In genomic region chr9:124792976-124793594, GRCh38 we compare ENCODE assay signal across 16 cellular contexts. TPM values are rescaled to one million over a fixed set of nuclear protein-coding genes. Genes with fewer than 3 reads are reported as not detected.
A peak's percentile ranks its signal among the peaks of the same experiment; 100 is the strongest.
DNase-seq lines count a peak whose midpoint lies in the region; ATAC-seq and TF ChIP-seq lines count a peak whose summit lies in the region.
"Had no signal": no experiment of that assay in that cellular context is flagged by ENCODE, and none has a peak within 500 bp of the region (broad histone marks: within the 10 kb centered on the region; RNA-seq: fewer than 3 reads in every experiment).

No MANE protein-coding gene starts in this region.

- no peak overlapping the region for H2AK5ac ChIP-seq in H9 (ENCODE audit: insufficient read length, low read length)

- no peak for TF ChIP-seq POLR2A in sigmoid colon (IDR thresholded peaks at IDR 0.05)

- H3K9me3 ChIP-seq in WERI-Rb-1 (ENCODE audit: severe bottlenecking) (no peaks in the 10 kb centered on the region), sigmoid colon (no peaks in the 10 kb centered on the region), H9 (ENCODE audit: control insufficient read depth, low read depth, low read length) (no peaks in the 10 kb centered on the region), colonic mucosa (no peaks in the 10 kb centered on the region)

- peaks cover 0 to 33% (median 25%) of the 10 kb centered on the region in 4 donors for H3K4me1 ChIP-seq in sigmoid colon
- H3K4me1 ChIP-seq in H9 (ENCODE audit: insufficient read depth, low read length), result no peaks in the 10 kb centered on the region
- no peaks in the 10 kb centered on the region for H3K4me1 ChIP-seq in colonic mucosa

- H4K20me1 ChIP-seq in H9 (ENCODE audit: control insufficient read depth, insufficient read depth, insufficient read length), result no peaks in the 10 kb centered on the region

- H4K8ac ChIP-seq in H9 (replicated peaks; ENCODE audit: insufficient read length, low read depth, low read length), result no peak overlapping the region

- H2BK120ac ChIP-seq in H9 (ENCODE audit: low read depth, low read length, poor library complexity, severe bottlenecking), result no peak overlapping the region

- ATAC-seq in stimulated activated naive CD8-positive, alpha-beta T cell treated with anti-CD3 and anti-CD28 coated beads, Interleukin-15, amount 100 ng/mL, for 72 hours, result no peak

- no peak overlapping the region for H3K14ac ChIP-seq in H9 (ENCODE audit: insufficient read depth, low read length)

- intact Hi-C loops in sigmoid colon (cut with DNase I) (no loop called here), colonic mucosa (cut with DNase I) (no loop called here)

- H3K79me2 ChIP-seq in H9 (ENCODE audit: insufficient read depth, low read length), result no peaks in the 10 kb centered on the region

- no peaks in the 10 kb centered on the region; a peak in 1 of 7 replicates for H3K36me3 Mint-ChIP-seq in H9 (ENCODE audit: insufficient read depth in 1 of 3, low read depth in 3 of 3)

- no peak overlapping the region for H3K4me3 Mint-ChIP-seq in stimulated activated naive CD8-positive, alpha-beta T cell treated with anti-CD3 and anti-CD28 coated beads, Interleukin-15, amount 100 ng/mL, for 72 hours
- no peak overlapping the region for H3K4me3 Mint-ChIP-seq in H9
- H3K4me3 Mint-ChIP-seq: neural crest cell; stimulated activated naive CD8-positive, alpha-beta T cell treated with anti-CD3 and anti-CD28 coated beads, Interleukin-15, Interleukin-2, amounts not matched to agents 100 ng/mL and 50 ng/mL, for 24 hours had no signal

- H3K36me3 ChIP-seq in WERI-Rb-1, result peaks cover 18% of the 10 kb centered on the region
- peaks cover 0 to 21% (median 6%) of the 10 kb centered on the region in 4 donors for H3K36me3 ChIP-seq in sigmoid colon
- no peaks in the 10 kb centered on the region for H3K36me3 ChIP-seq in colonic mucosa

- H2AFZ ChIP-seq in H9 (ENCODE audit: low read length), result no peak overlapping the region

- peak; percentile 41 for DNase-seq in ELR (ENCODE audit: low read depth)
- DNase-seq in WERI-Rb-1, result peak; percentile 53
- DNase-seq in iPS-NIHi11 (ENCODE audit: low spot score), result peak; percentile 22
- no peak for DNase-seq in sigmoid colon
- no peak for DNase-seq in stimulated activated naive CD8-positive, alpha-beta T cell treated with anti-CD3 and anti-CD28 coated beads, Interleukin-15, amount 100 ng/mL, for 72 hours
- no peak for DNase-seq in H9
- no peak for DNase-seq in Ammon's horn (ENCODE audit: low spot score)
- DNase-seq in colonic mucosa, result no peak
- DNase-seq: activated CD4-positive, alpha-beta T cell treated with anti-CD3 and anti-CD28 coated beads, Interleukin-2, amount 50 U/mL, for 4 hours; caudate nucleus; COR-L47; NCI-H2029 treated with DMSO at 0.1 percent for 48 hours; stimulated activated CD4-positive, alpha-beta T cell treated with anti-CD3 and anti-CD28 coated beads, Interleukin-2, amount 100 ng/mL, for 48 hours; T-helper 2 cell had no signal

- TF ChIP-seq EP300 in sigmoid colon (IDR thresholded peaks at IDR 0.05), result no peak

- TF ChIP-seq CTCF in WERI-Rb-1 (IDR thresholded peaks at IDR 0.05; ENCODE audit: low read depth, low read length), result no peak
- no peak for TF ChIP-seq CTCF in sigmoid colon (IDR thresholded peaks at IDR 0.05)
- no peak for TF ChIP-seq CTCF in H9 (conservative IDR thresholded peaks at IDR 0.05)
- no peak for TF ChIP-seq CTCF in colonic mucosa (IDR thresholded peaks at IDR 0.05)

- H3K27me3 Mint-ChIP-seq in stimulated activated naive CD8-positive, alpha-beta T cell treated with anti-CD3 and anti-CD28 coated beads, Interleukin-15, amount 100 ng/mL, for 72 hours, result peaks cover 48% of the 10 kb centered on the region
- no peaks in the 10 kb centered on the region for H3K27me3 Mint-ChIP-seq in H9 (ENCODE audit: low read depth)

- H2BK12ac ChIP-seq in H9 (ENCODE audit: insufficient read length, low read depth, low read length), result no peak overlapping the region

- no peak overlapping the region for H3T11ph ChIP-seq in H9 (ENCODE audit: low read length)

- 85 to 88% methylated on average over 12 of the region's 12 CpGs for WGBS in sigmoid colon, 2 donors
- WGBS in H9 (ENCODE audit: extremely low coverage, insufficient read length, low lambda C conversion rate), result no CpG with 5 or more reads among the region's 12 CpGs

- H4K91ac ChIP-seq in H9 (ENCODE audit: insufficient read length, low read depth, low read length), result no peak overlapping the region

- H3K27me3 ChIP-seq in WERI-Rb-1 (ENCODE audit: insufficient read depth, low read depth, severe bottlenecking) (no peaks in the 10 kb centered on the region), sigmoid colon (no peaks in the 10 kb centered on the region), H9 (ENCODE audit: insufficient read depth, low read length) (no peaks in the 10 kb centered on the region), colonic mucosa (no peaks in the 10 kb centered on the region)

- no peaks in the 10 kb centered on the region for H3K23me2 ChIP-seq in H9 (ENCODE audit: insufficient read length, low read depth, low read length, poor library complexity, severe bottlenecking)

- H4K5ac ChIP-seq in H9 (ENCODE audit: insufficient read length, low read depth, low read length), result no peak overlapping the region

- H3K56ac ChIP-seq in H9 (ENCODE audit: insufficient read length, low read depth, low read length), result no peak overlapping the region

- H3K9me3 Mint-ChIP-seq in stimulated activated naive CD8-positive, alpha-beta T cell treated with anti-CD3 and anti-CD28 coated beads, Interleukin-15, amount 100 ng/mL, for 72 hours, result no peaks in the 10 kb centered on the region
- H3K9me3 Mint-ChIP-seq in H9, result no peaks in the 10 kb centered on the region
- H3K9me3 Mint-ChIP-seq: neural crest cell; stimulated activated naive CD8-positive, alpha-beta T cell treated with anti-CD3 and anti-CD28 coated beads, Interleukin-15, Interleukin-2, amounts not matched to agents 100 ng/mL and 50 ng/mL, for 24 hours had no signal

- no peak overlapping the region for H3K4me2 ChIP-seq in H9 (ENCODE audit: insufficient read depth, insufficient read length, low read length)

- H2BK15ac ChIP-seq in H9 (ENCODE audit: low read depth, low read length), result no peak overlapping the region

- no peak overlapping the region for H3K23ac ChIP-seq in H9 (ENCODE audit: insufficient read length, low read depth, low read length)

- no peaks in the 10 kb centered on the region for H3K79me1 ChIP-seq in H9 (ENCODE audit: insufficient read depth, low read depth, low read length, poor library complexity, severe bottlenecking)

- no peaks in the 10 kb centered on the region for H3K4me1 Mint-ChIP-seq in stimulated activated naive CD8-positive, alpha-beta T cell treated with anti-CD3 and anti-CD28 coated beads, Interleukin-15, amount 100 ng/mL, for 72 hours
- peaks cover 5 to 11% of the 10 kb centered on the region in 2 experiments for H3K4me1 Mint-ChIP-seq in H9
- H3K4me1 Mint-ChIP-seq: neural crest cell had no signal

- H3K27ac ChIP-seq in WERI-Rb-1 (peak overlapping the region; percentile 52), sigmoid colon (peak overlapping the region; percentile 20 to 58 (median 36)), H9 (ENCODE audit: insufficient read length, low read depth, low read length) (no peak overlapping the region), colonic mucosa (no peak overlapping the region)

- no peak overlapping the region for H2BK5ac ChIP-seq in H9 (ENCODE audit: insufficient read length, low read length)

- H3K9ac ChIP-seq in H9 (ENCODE audit: extremely low read depth, insufficient read length, low read length), result no peak overlapping the region
- no peak overlapping the region for H3K9ac ChIP-seq in colonic mucosa (ENCODE audit: low read depth in 2 of 2, low read length in 2 of 2)

- H2BK20ac ChIP-seq in H9 (ENCODE audit: low read depth, low read length, poor library complexity, severe bottlenecking), result no peak overlapping the region

- no peak overlapping the region for H3K18ac ChIP-seq in H9 (ENCODE audit: insufficient read length, low read depth, low read length)

- H3K4ac ChIP-seq in H9 (ENCODE audit: low read depth, low read length), result no peak overlapping the region

- H3K4me3 ChIP-seq in WERI-Rb-1 (ENCODE audit: low read depth, low read length), result no peak overlapping the region
- no peak overlapping the region for H3K4me3 ChIP-seq in sigmoid colon
- H3K4me3 ChIP-seq in colonic mucosa, result no peak overlapping the region

- no peak overlapping the region for H3K27ac Mint-ChIP-seq in stimulated activated naive CD8-positive, alpha-beta T cell treated with anti-CD3 and anti-CD28 coated beads, Interleukin-15, amount 100 ng/mL, for 72 hours
- H3K27ac Mint-ChIP-seq in H9, result peak overlapping the region in 1 of 3 experiments; percentile 37; a peak in 1 of 7 replicates
- H3K27ac Mint-ChIP-seq: stimulated activated naive CD8-positive, alpha-beta T cell treated with anti-CD3 and anti-CD28 coated beads, Interleukin-15, Interleukin-2, amounts not matched to agents 100 ng/mL and 50 ng/mL, for 24 hours had no signal

RNA-seq across cellular contexts. Expression of gene OLFML2A, which starts 16.2 kb away (rescaled TPM):
- total RNA-seq in sigmoid colon (100 to 1,000 TPM in 1 of 4 donors, 10 to 100 TPM in 3; 60.0 to 147 (median 65.5) TPM), H9 (2021) (5.8 and 6.0 TPM in 2 replicates), colonic mucosa (10 to 100 TPM in 1 of 2 donors, 1 to 10 TPM in 1; 2.9 to 12.1 TPM)
- 1 to 10 TPM in 1 of 3 donors, under 1 TPM in 2; 0.46 to 3.4 (median 0.60) TPM for polyA plus RNA-seq in sigmoid colon

RNA-seq across cellular contexts. Expression of gene NR6A1, which starts 22.0 kb away (rescaled TPM):
- total RNA-seq in sigmoid colon (1 to 10 TPM; 1.2 to 3.0 (median 2.0) TPM), H9 (2021) (98.9 and 99.3 TPM in 2 replicates), colonic mucosa (1 to 10 TPM; 4.8 to 4.9 TPM)
- 1 to 10 TPM in 1 of 3 donors, under 1 TPM in 2; 0.60 to 1.8 (median 0.69) TPM for polyA plus RNA-seq in sigmoid colon

Comparison
In these comparisons a context has a peak if more than half of its experiments do, and no peak if none do; other contexts are left out.
1. DNase-seq: peak in ELR (single experiment), WERI-Rb-1 (single experiment) and iPS-NIHi11 (single experiment); none in sigmoid colon (single experiment), stimulated activated naive CD8-positive, alpha-beta T cell treated with anti-CD3 and anti-CD28 coated beads, Interleukin-15, amount 100 ng/mL, for 72 hours (0 of 2), H9 (single experiment), Ammon's horn (single experiment) and colonic mucosa (single experiment).
2. H3K27ac ChIP-seq: peak in WERI-Rb-1 (single experiment) and sigmoid colon (4 of 4); none in H9 (single experiment) and colonic mucosa (single experiment).
3. RNA of gene NR6A1, which starts 22.0 kb away (total RNA-seq): 98.9 to 99.3 TPM in H9; 4.8 to 4.9 TPM in colonic mucosa and 1.2 to 3.0 TPM in sigmoid colon; every median in the first group is over 10 times any median in the second.